1 cellular context compared by ENCODE assay signal in the genomic region with DNA sequence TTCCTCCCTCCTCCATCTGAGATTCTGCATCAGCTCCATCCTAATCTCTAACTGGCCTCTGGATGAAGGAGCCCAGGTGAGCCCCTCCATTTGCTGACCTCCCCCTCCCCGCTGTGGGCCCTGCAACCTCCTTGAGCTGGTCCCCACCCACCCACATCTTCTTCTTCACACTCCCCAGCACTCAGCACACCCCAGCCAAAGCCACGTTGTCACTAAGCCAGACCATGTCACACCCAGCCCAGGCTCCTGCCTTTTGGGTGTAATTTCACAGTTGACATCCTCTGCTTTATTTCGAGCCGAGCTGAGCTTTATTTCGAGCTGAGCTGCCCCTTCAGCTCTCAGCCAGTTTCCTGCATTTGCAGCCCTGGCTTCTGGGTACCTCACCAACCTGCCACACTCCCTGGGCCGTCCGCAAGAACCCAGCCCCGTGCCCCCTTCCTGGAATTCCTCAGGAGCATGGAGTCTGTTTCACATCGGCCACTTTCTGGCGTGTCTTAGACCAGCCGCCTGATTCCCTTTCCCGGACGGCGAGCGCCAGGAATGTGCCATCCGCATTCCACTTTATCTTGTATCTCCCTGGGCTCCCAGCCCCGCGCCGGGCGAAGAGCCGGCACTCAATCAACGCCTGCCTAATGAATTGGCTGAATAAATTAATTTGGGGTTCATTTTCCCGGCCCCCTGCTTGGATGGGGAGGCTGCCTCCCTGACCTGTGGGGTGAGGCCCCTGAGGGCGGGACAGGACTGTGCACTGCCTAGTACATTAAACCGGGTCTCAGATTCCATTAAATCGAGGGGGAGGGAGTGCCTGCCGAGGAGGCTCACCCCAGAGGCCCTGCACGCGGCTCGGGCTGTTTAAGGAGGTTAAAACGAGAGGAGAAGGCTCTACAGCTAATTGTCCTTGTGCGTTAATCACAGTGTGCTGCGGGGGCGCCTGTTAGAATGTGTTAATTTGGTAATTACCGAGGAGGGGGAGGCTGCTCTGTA.
TF ChIP-seq lines count a peak whose summit lies in the region.

No MANE protein-coding gene starts in this region.

TF ChIP-seq in HepG2, 621 proteins besides CTCF, POLR2A, EP300 and RAD21:
- TF ChIP-seq, protein P1, sequence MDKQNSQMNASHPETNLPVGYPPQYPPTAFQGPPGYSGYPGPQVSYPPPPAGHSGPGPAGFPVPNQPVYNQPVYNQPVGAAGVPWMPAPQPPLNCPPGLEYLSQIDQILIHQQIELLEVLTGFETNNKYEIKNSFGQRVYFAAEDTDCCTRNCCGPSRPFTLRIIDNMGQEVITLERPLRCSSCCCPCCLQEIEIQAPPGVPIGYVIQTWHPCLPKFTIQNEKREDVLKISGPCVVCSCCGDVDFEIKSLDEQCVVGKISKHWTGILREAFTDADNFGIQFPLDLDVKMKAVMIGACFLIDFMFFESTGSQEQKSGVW (CRISPR knock-in tag; IDR thresholded peaks at IDR 0.05; ENCODE audit: borderline replicate concordance): no peak
- TF ChIP-seq ZNF614 (CRISPR knock-in tag; IDR thresholded peaks at IDR 0.05; ENCODE audit: borderline replicate concordance) (no peak), ZNF432 (CRISPR knock-in tag; IDR thresholded peaks at IDR 0.05; ENCODE audit: borderline replicate concordance) (no peak)
- TF ChIP-seq, protein P2, sequence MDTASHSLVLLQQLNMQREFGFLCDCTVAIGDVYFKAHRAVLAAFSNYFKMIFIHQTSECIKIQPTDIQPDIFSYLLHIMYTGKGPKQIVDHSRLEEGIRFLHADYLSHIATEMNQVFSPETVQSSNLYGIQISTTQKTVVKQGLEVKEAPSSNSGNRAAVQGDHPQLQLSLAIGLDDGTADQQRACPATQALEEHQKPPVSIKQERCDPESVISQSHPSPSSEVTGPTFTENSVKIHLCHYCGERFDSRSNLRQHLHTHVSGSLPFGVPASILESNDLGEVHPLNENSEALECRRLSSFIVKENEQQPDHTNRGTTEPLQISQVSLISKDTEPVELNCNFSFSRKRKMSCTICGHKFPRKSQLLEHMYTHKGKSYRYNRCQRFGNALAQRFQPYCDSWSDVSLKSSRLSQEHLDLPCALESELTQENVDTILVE (CRISPR knock-in tag; IDR thresholded peaks at IDR 0.05): no peak
TF ChIP-seq in HepG2: peak in this region for 0.
